9 cellular contexts compared by ENCODE assay signal in the genomic region with DNA sequence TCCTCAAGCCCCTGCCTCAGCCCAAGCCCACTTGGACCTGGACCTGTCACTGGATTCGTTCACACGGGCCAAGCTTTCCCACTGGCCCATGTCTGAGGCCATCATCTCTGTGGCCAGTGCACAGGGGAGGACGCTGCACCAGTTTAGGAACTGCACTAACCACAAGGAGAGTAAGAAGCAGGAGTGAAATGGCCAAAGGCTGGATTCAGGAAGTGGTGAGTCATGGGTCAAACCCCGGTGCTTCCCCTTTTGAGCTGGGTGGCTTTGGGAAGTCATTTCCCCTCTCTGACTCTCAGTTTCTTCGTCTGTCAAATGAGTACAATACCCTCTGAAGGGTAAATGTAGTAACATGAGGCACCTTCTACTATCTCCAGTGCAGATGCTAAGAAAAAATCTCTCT.
A peak's percentile ranks its signal among the peaks of the same experiment; 100 is the strongest.
DNase-seq lines count a peak whose midpoint lies in the region; ATAC-seq and TF ChIP-seq lines count a peak whose summit lies in the region.
"Had no signal": no experiment of that assay in that cellular context is flagged by ENCODE, and none has a peak within 500 bp of the region (broad histone marks: within the 10 kb centered on the region; RNA-seq: fewer than 3 reads in every experiment).

No MANE protein-coding gene starts in this region.

- TF ChIP-seq POLR2A in gastrocnemius medialis (IDR thresholded peaks at IDR 0.05), result no peak

- intact Hi-C loops in gastrocnemius medialis (cut with DNase I; ENCODE audit: low total_unique reads), result no loop called here

- H3K36me3 ChIP-seq in gastrocnemius medialis, result no peaks in the 10 kb centered on the region

- peak in 1 of 2 donors; percentile 11 for ATAC-seq in gastrocnemius medialis
- ATAC-seq in HG03571 (IDR thresholded peaks at IDR 0.05; ENCODE audit: unreplicated experiment), result no peak
- ATAC-seq in GM21528 (IDR thresholded peaks at IDR 0.05; ENCODE audit: low FRiP score, unreplicated experiment), result no peak

- TF ChIP-seq CTCF in gastrocnemius medialis (IDR thresholded peaks at IDR 0.05 in 4 of 5, conservative IDR thresholded peaks at IDR 0.05 in 1 of 5), result no peak

- H3K4me1 ChIP-seq in gastrocnemius medialis, result peaks cover 4 to 21% of the 10 kb centered on the region in 2 donors

- no peak overlapping the region for H3K4me3 ChIP-seq in gastrocnemius medialis

- H3K27me3 ChIP-seq in gastrocnemius medialis, result peaks cover 8 to 20% (median 18%) of the 10 kb centered on the region in 3 donors

- no peaks in the 10 kb centered on the region for H3K9me3 ChIP-seq in gastrocnemius medialis

- peak; percentile 32 for DNase-seq in GM19238 (ENCODE audit: insufficient read length, low spot score)
- peak; percentile 49 for DNase-seq in RPMI8226
- peak; percentile 32 for DNase-seq in foreskin melanocyte
- peak; percentile 23 to 40 for DNase-seq in gastrocnemius medialis
- DNase-seq in activated CD4-positive, CD25-positive, alpha-beta regulatory T cell (lab: John Stamatoyannopoulos, UW), result no peak
- no peak for DNase-seq in stimulated activated CD4-positive, alpha-beta T cell treated with anti-CD3 and anti-CD28 coated beads, Interleukin-4, amount 100 ng/mL, for 24 hours

- H3K27ac ChIP-seq in gastrocnemius medialis, result no peak overlapping the region
- H3K27ac ChIP-seq: epithelial cell of prostate had no signal

- in situ Hi-C loops in gastrocnemius medialis (cut with MboI; ENCODE audit: low sequenced_read_pairs in 4 of 4), result no loop called here

Comparison
In these comparisons a context has a peak if more than half of its experiments do, and no peak if none do; other contexts are left out.
1. DNase-seq: peak in GM19238 (single experiment), RPMI8226 (single experiment), foreskin melanocyte (single experiment) and gastrocnemius medialis (2 of 2); none in activated CD4-positive, CD25-positive, alpha-beta regulatory T cell (0 of 4) and stimulated activated CD4-positive, alpha-beta T cell treated with anti-CD3 and anti-CD28 coated beads, Interleukin-4, amount 100 ng/mL, for 24 hours (single experiment).